In the genomic region with DNA sequence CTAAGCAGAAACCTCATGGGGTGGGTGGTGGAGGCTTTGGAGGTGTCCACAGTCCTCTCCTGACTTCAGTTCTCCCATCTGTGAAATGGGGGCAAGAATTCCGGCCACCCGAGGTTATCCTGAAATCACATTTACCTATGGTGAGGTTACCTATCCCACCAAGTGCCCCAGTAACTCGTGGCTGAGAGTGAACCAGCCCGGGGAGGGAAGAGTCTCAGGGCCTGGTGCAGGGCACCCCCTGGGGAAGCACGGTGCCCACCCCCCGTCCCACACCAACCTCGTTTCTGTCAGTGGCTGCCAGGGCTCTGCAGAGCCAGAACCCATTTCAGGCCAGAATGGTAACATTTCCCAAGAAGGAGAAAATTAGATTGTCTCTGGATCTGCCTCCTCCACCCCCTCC, we compare ENCODE assay signal across 23 cellular contexts.
"Had no signal": no experiment of that assay in that cellular context is flagged by ENCODE, and none has a peak within 500 bp of the region (broad histone marks: within the 10 kb centered on the region; RNA-seq: fewer than 3 reads in every experiment).

No MANE protein-coding gene starts in this region.

- H3K27ac ChIP-seq: colonic mucosa, coronary artery, dorsolateral prefrontal cortex, epithelial cell of prostate, esophagus muscularis mucosa, esophagus squamous epithelium, foreskin keratinocyte, gastrocnemius medialis, gastroesophageal sphincter, heart left ventricle, heart right ventricle had no signal

- ATAC-seq: effector memory CD8-positive, alpha-beta T cell; esophagus mucosa; foreskin keratinocyte; gastrocnemius medialis; gastroesophageal sphincter; heart left ventricle; heart right ventricle had no signal

- H3K9me3 ChIP-seq: colonic mucosa, gastrocnemius medialis had no signal

- H3K4me1 ChIP-seq: colonic mucosa, esophagus muscularis mucosa, esophagus squamous epithelium, foreskin keratinocyte, gastrocnemius medialis, gastroesophageal sphincter, heart left ventricle, heart right ventricle had no signal

- H3K27me3 ChIP-seq: colonic mucosa, esophagus squamous epithelium, foreskin keratinocyte had no signal

- H3K36me3 ChIP-seq: colonic mucosa, esophagus muscularis mucosa, esophagus squamous epithelium, gastrocnemius medialis, gastroesophageal sphincter, heart left ventricle, heart right ventricle had no signal

- DNase-seq: colonic mucosa; cortex of kidney; dermis blood vessel endothelial cell; dorsolateral prefrontal cortex; effector CD4-positive, alpha-beta T cell; effector CD8-positive, alpha-beta T cell; effector memory CD4-positive, alpha-beta T cell; effector memory CD8-positive, alpha-beta T cell; endodermal cell; erythroblast; esophagus squamous epithelium; foreskin fibroblast; foreskin keratinocyte; foreskin melanocyte; gastrocnemius medialis; glutamatergic neuron; heart left ventricle; heart right ventricle had no signal

- H3K4me3 ChIP-seq: colonic mucosa, coronary artery, dorsolateral prefrontal cortex, esophagus muscularis mucosa, esophagus squamous epithelium, gastrocnemius medialis, gastroesophageal sphincter, heart left ventricle, heart right ventricle had no signal
